ENCODE assay signal across 15 cellular contexts in the genomic region with DNA sequence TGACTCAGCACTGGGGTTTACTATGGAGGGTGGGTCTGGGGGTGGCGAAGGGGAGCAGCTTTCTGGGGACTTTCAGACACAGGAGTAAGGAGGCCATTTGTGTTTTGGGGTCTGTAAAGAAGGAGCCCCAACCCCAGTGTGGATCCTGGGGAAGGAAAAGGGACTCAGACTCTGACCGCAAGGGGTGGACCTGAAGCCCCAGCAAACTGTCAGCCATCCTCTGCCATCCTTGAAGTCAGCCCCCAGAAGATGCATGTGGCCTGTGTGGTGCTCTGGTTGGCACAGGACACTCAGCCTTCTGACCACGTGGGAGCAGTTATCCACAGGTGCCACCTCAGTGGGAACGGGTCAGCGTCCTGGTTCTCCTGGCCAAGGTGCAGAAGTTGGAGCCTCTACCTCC. TPM values are rescaled to one million over a fixed set of nuclear protein-coding genes. Genes with fewer than 3 reads are reported as not detected.
DNase-seq lines count a peak whose midpoint lies in the region; ATAC-seq and TF ChIP-seq lines count a peak whose summit lies in the region.
"Had no signal": no experiment of that assay in that cellular context is flagged by ENCODE, and none has a peak within 500 bp of the region (broad histone marks: within the 10 kb centered on the region; RNA-seq: fewer than 3 reads in every experiment).

No MANE protein-coding gene starts in this region.

- H3K4me1 Mint-ChIP-seq in activated naive CD4-positive, alpha-beta T cell treated with anti-CD3 and anti-CD28 coated beads, Interleukin-2, amount 10 ng/mL, durations not matched to agents 7 days and 5 days = peaks cover 72% of the 10 kb centered on the region
- H3K4me1 Mint-ChIP-seq in type B pancreatic cell (ENCODE audit: unreplicated experiment) = peaks cover 60% of the 10 kb centered on the region

- no peak overlapping the region for H3K4me3 Mint-ChIP-seq in activated naive CD4-positive, alpha-beta T cell treated with anti-CD3 and anti-CD28 coated beads, Interleukin-2, amount 10 ng/mL, durations not matched to agents 7 days and 5 days
- H3K4me3 Mint-ChIP-seq in type B pancreatic cell = no peak overlapping the region
- H3K4me3 Mint-ChIP-seq: B cell had no signal

- intact Hi-C loops in mucosa of descending colon (cut with DNase I, micrococcal nuclease) = no loop called here

- H3K27ac Mint-ChIP-seq in activated naive CD4-positive, alpha-beta T cell treated with anti-CD3 and anti-CD28 coated beads, Interleukin-2, amount 10 ng/mL, durations not matched to agents 7 days and 5 days = peak overlapping the region; percentile 91
- H3K27ac Mint-ChIP-seq in type B pancreatic cell = no peak overlapping the region
- H3K27ac Mint-ChIP-seq: B cell had no signal

- no peaks in the 10 kb centered on the region for H3K36me3 Mint-ChIP-seq in activated naive CD4-positive, alpha-beta T cell treated with anti-CD3 and anti-CD28 coated beads, Interleukin-2, amount 10 ng/mL, durations not matched to agents 7 days and 5 days
- H3K36me3 Mint-ChIP-seq in type B pancreatic cell = no peaks in the 10 kb centered on the region

- H3K4me3 ChIP-seq in mucosa of descending colon = no peak overlapping the region
- H3K4me3 ChIP-seq: pancreas had no signal

- peaks cover 55% of the 10 kb centered on the region for H3K4me1 ChIP-seq in mucosa of descending colon (ENCODE audit: low read depth)

- no peak for DNase-seq in activated naive CD4-positive, alpha-beta T cell treated with anti-CD3 and anti-CD28 coated beads, Interleukin-2, amount 10 ng/mL, durations not matched to agents 7 days and 5 days
- no peak for DNase-seq in activated naive CD4-positive, alpha-beta T cell (lab: John Stamatoyannopoulos, UW)
- peak; percentile 56 for DNase-seq in activated CD8-positive, alpha-beta memory T cell treated with anti-CD3 and anti-CD28 coated beads for 24 hours
- DNase-seq in left lobe of liver (ENCODE audit: low spot score) (peak; percentile 37), type B pancreatic cell (ENCODE audit: extremely low spot score, unreplicated experiment) (peak; percentile 34), NOMO-1 (lab: John Stamatoyannopoulos, UW; ENCODE audit: unreplicated experiment in 2 of 2) (no peak), mucosa of descending colon (no peak)
- DNase-seq: NCI-H446 treated with DMSO at 0.1 percent for 48 hours; stimulated activated CD8-positive, alpha-beta memory T cell treated with anti-CD3 and anti-CD28 coated beads, Interleukin-4, amount 100 ng/mL, for 48 hours had no signal

- peaks cover 3% of the 10 kb centered on the region for H3K27me3 Mint-ChIP-seq in activated naive CD4-positive, alpha-beta T cell treated with anti-CD3 and anti-CD28 coated beads, Interleukin-2, amount 10 ng/mL, durations not matched to agents 7 days and 5 days
- no peaks in the 10 kb centered on the region for H3K27me3 Mint-ChIP-seq in type B pancreatic cell

- no peaks in the 10 kb centered on the region for H3K9me3 ChIP-seq in mucosa of descending colon
- H3K9me3 ChIP-seq: pancreas had no signal

- ATAC-seq in left lobe of liver = no peak
- no peak for ATAC-seq in mucosa of descending colon
- no peak for ATAC-seq in HG03159 (IDR thresholded peaks at IDR 0.05; ENCODE audit: unreplicated experiment)
- ATAC-seq: esophagus mucosa, pancreas had no signal

- CTCF ChIA-PET in activated naive CD4-positive, alpha-beta T cell treated with anti-CD3 and anti-CD28 coated beads, Interleukin-2, amount 10 ng/mL, durations not matched to agents 7 days and 5 days (lab: Charles Lee) = interaction anchor here (0.6 to 5.3 kb wide), 15 partner anchors 12 to 195 kb away, joined by 3 to 44 read pairs (median 5); a partner anchor contains a TSS

- TF ChIP-seq CTCF in type B pancreatic cell (conservative IDR thresholded peaks at IDR 0.05) = no peak
- TF ChIP-seq CTCF in mucosa of descending colon (IDR thresholded peaks at IDR 0.05) = no peak

- H3K36me3 ChIP-seq in mucosa of descending colon (ENCODE audit: low read depth) = no peaks in the 10 kb centered on the region
- H3K36me3 ChIP-seq: pancreas had no signal

- H3K9me3 Mint-ChIP-seq in activated naive CD4-positive, alpha-beta T cell treated with anti-CD3 and anti-CD28 coated beads, Interleukin-2, amount 10 ng/mL, durations not matched to agents 7 days and 5 days = no peaks in the 10 kb centered on the region
- H3K9me3 Mint-ChIP-seq in type B pancreatic cell = no peaks in the 10 kb centered on the region

RNA-seq across cellular contexts. Expression of a gene that starts 26.0 kb away (rescaled TPM):
- total RNA-seq in left lobe of liver = 0.15 TPM
- total RNA-seq in type B pancreatic cell (ENCODE audit: low replicate concordance) = 9.9 and 19.1 TPM in 2 replicates
- 100 to 1,000 TPM; 211 to 539 (median 356) TPM for total RNA-seq in mucosa of descending colon
- total RNA-seq: B cell, esophagus mucosa, lung microvascular endothelial cell, RPMI7951 had no signal

RNA-seq across cellular contexts. Expression of a gene that starts 48.9 kb away (rescaled TPM):
- total RNA-seq in left lobe of liver (3.0 TPM), type B pancreatic cell (ENCODE audit: low replicate concordance) (32.9 and 78.4 TPM in 2 replicates), mucosa of descending colon (10 to 100 TPM in 2 of 3 donors, 1 to 10 TPM in 1; 4.9 to 84.8 (median 12.4) TPM)

Comparison
In these comparisons a context has a peak if more than half of its experiments do, and no peak if none do; other contexts are left out.
1. DNase-seq: peak in activated CD8-positive, alpha-beta memory T cell treated with anti-CD3 and anti-CD28 coated beads for 24 hours (single experiment), left lobe of liver (single experiment) and type B pancreatic cell (single experiment); none in activated naive CD4-positive, alpha-beta T cell treated with anti-CD3 and anti-CD28 coated beads, Interleukin-2, amount 10 ng/mL, durations not matched to agents 7 days and 5 days (single experiment), activated naive CD4-positive, alpha-beta T cell (0 of 4), NOMO-1 (0 of 2) and mucosa of descending colon (0 of 3).
2. RNA of a gene that starts 26.0 kb away (total RNA-seq): 211 to 539 TPM in mucosa of descending colon; 9.9 to 19.1 TPM in type B pancreatic cell and 0.15 TPM in left lobe of liver (single experiment); every median in the first group is over 10 times any median in the second.